In the genomic region with DNA sequence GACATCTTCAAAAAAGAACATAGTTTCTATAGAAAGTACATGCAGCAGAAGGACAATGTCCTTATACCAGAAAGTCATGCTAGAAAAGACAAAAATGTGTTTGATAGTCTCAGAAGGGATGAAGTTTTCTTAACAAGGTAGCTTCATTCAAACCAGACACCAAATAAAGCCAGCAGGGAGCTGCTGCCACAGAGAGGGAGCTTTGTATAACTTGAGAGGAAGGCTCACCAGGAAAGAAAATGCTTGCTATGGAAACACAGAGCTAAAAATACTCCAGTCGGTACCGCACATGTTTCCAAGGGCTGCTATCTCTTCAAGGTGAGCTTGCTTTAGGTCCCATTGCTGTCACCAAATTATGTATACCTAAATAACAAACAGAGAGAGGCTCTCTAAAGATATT, we compare ENCODE assay signal across 8 cellular contexts.
DNase-seq lines count a peak whose midpoint lies in the region; ATAC-seq, FAIRE-seq and TF ChIP-seq lines count a peak whose summit lies in the region.

No MANE protein-coding gene starts in this region.

- no peaks in the 10 kb centered on the region for H3K27me3 ChIP-seq in Panc1 (ENCODE audit: control insufficient read depth, insufficient read depth, low read length)

- no TSS peak for BruUV-seq in Panc1 (replicated peaks; lab: Mats Ljungman, UMichigan)

- no peak overlapping the region for H3K9ac ChIP-seq in kidney (ENCODE audit: low read length in 2 of 2)

- peak; percentile 11 for DNase-seq in GM03348 (ENCODE audit: low spot score)
- no peak for DNase-seq in H54 (ENCODE audit: insufficient read length, low spot score)
- DNase-seq in Panc1 (ENCODE audit: low read depth, low spot score): no peak
- DNase-seq in kidney: no peak
- no peak for DNase-seq in NCI-H2107 (lab: John Stamatoyannopoulos, UW)
- no peak for DNase-seq in SKM-1 (lab: John Stamatoyannopoulos, UW; ENCODE audit: unreplicated experiment)
- DNase-seq in progenitor cell of endocrine pancreas (ENCODE audit: low spot score, unreplicated experiment): no peak

- no peak overlapping the region for H3K4me3 Mint-ChIP-seq in progenitor cell of endocrine pancreas (ENCODE audit: low read depth)

- no peak overlapping the region for H3K27ac Mint-ChIP-seq in progenitor cell of endocrine pancreas

- H3K36me3 ChIP-seq in Panc1 (ENCODE audit: control insufficient read depth, insufficient read depth, low read length) (no peaks in the 10 kb centered on the region), kidney (ENCODE audit: control insufficient read depth in 1 of 2, insufficient read depth in 2 of 2, low read length in 2 of 2) (no peaks in the 10 kb centered on the region)

- TF ChIP-seq POLR2A in H54 (IDR thresholded peaks at IDR 0.05; ENCODE audit: low read depth, low read length): no peak

- in situ Hi-C loops in Panc1 (cut with HindIII; ENCODE audit: low pct_unique_long_range_greater_than_20kb, low sequenced_read_pairs): no loop called here

- FAIRE-seq in H54 (lab: Jason Lieb, UNC): peak; percentile 84
- FAIRE-seq in kidney (lab: Jason Lieb, UNC): no peak

- H3K27me3 Mint-ChIP-seq in progenitor cell of endocrine pancreas: no peaks in the 10 kb centered on the region

- H3K9me3 ChIP-seq in Panc1 (ENCODE audit: control insufficient read depth, insufficient read depth, low read depth, low read length) (peaks cover 5% of the 10 kb centered on the region; the same call in 1 of the 2 replicates), kidney (ENCODE audit: control insufficient read depth in 1 of 2, low read length in 2 of 2) (no peaks in the 10 kb centered on the region)

- peak; percentile 63; the same call in 1 of the 2 replicates for ATAC-seq in Panc1
- no peak for ATAC-seq in HG03457 (IDR thresholded peaks at IDR 0.05; ENCODE audit: unreplicated experiment)

- peaks cover 3% of the 10 kb centered on the region for H3K9me3 Mint-ChIP-seq in progenitor cell of endocrine pancreas (ENCODE audit: low read depth)

- H3K4me3 ChIP-seq in Panc1 (ENCODE audit: low read depth in 2 of 2, low read length in 2 of 2) (peak overlapping the region; percentile 6 to 19; a peak in 1 of 4 replicates), kidney (ENCODE audit: low read length in 2 of 2) (peak overlapping the region; percentile 20 to 23)

- CTCF ChIA-PET in Panc1 (lab: Charles Lee): interaction anchor here (0.6 kb wide), 1 partner anchor 176 kb away, joined by 4 read pairs; no protein-coding TSS in a partner anchor

- TF ChIP-seq CTCF in Panc1 (IDR thresholded peaks at IDR 0.05) (no peak), kidney (IDR thresholded peaks at IDR 0.05; ENCODE audit: borderline replicate concordance, extremely low read depth, insufficient read depth) (no peak), progenitor cell of endocrine pancreas (IDR thresholded peaks at IDR 0.05; ENCODE audit: unreplicated experiment) (no peak)

- peaks cover 9% of the 10 kb centered on the region for H3K4me1 Mint-ChIP-seq in progenitor cell of endocrine pancreas (ENCODE audit: low read depth)

- H3K27ac ChIP-seq in Panc1 (ENCODE audit: low read length) (peak overlapping the region; percentile 60; the same call in 1 of the 2 replicates), kidney (ENCODE audit: low read depth in 2 of 2, low read length in 2 of 2) (no peak overlapping the region)

- H3K4me1 ChIP-seq in Panc1 (ENCODE audit: control insufficient read depth, insufficient read depth, low read length) (no peaks in the 10 kb centered on the region; the same call in 1 of the 2 replicates), kidney (ENCODE audit: control insufficient read depth in 1 of 2, insufficient read depth in 1 of 2, low read depth in 1 of 2, low read length in 2 of 2) (peaks cover 0 to 3% of the 10 kb centered on the region in 2 donors)

- intact Hi-C loops in Panc1 (cut with micrococcal nuclease; ENCODE audit: unreplicated experiment) (no loop called here), kidney (cut with DNase I) (no loop called here)

- no peaks in the 10 kb centered on the region for H3K36me3 Mint-ChIP-seq in progenitor cell of endocrine pancreas (ENCODE audit: insufficient read depth)

- POLR2A ChIA-PET in Panc1 (lab: Charles Lee): no interaction called here
